ENCODE assay signal across 11 cellular contexts in genomic region chr2:237486334-237486818, GRCh38. TPM values are rescaled to one million over a fixed set of nuclear protein-coding genes. Genes with fewer than 3 reads are reported as not detected.
A peak's percentile ranks its signal among the peaks of the same experiment; 100 is the strongest.
DNase-seq lines count a peak whose midpoint lies in the region; ATAC-seq, FAIRE-seq and TF ChIP-seq lines count a peak whose summit lies in the region.
"Had no signal": no experiment of that assay in that cellular context is flagged by ENCODE, and none has a peak within 500 bp of the region (broad histone marks: within the 10 kb centered on the region; RNA-seq: fewer than 3 reads in every experiment).

No MANE protein-coding gene starts in this region.

- H4K20me1 ChIP-seq in PC-3 (ENCODE audit: low read length) (no peaks in the 10 kb centered on the region), osteoblast (ENCODE audit: insufficient read depth, low read length) (peaks cover 3% of the 10 kb centered on the region)

- no peak for TF ChIP-seq POLR2A in H54 (IDR thresholded peaks at IDR 0.05; ENCODE audit: low read depth, low read length)

- POLR2A ChIA-PET in AG04450 (lab: Yijun Ruan, JAX) = interaction anchor here (0.9 to 4.2 kb wide), 3 partner anchors 11 to 21 kb away, joined by 4 to 18 read pairs (median 4); no protein-coding TSS in a partner anchor
- POLR2A ChIA-PET in PC-3 (lab: Charles Lee; ENCODE audit: unreplicated experiment) = interaction anchor here (4.5 kb wide), 1 partner anchor 15 kb away, joined by 38 read pairs; no protein-coding TSS in a partner anchor

- no peaks in the 10 kb centered on the region for H3K9me2 ChIP-seq in PC-3 (replicated peaks; ENCODE audit: low read length)

- H3K27me3 ChIP-seq in AG04450 (ENCODE audit: control insufficient read depth, insufficient read depth, low read length) (no peaks in the 10 kb centered on the region), PC-3 (ENCODE audit: low read length) (no peaks in the 10 kb centered on the region), osteoblast (ENCODE audit: insufficient read depth, low read length) (no peaks in the 10 kb centered on the region)

- H3K4me2 ChIP-seq in PC-3 (ENCODE audit: low read length) (peak overlapping the region; percentile 92), osteoblast (ENCODE audit: insufficient read depth, low read length) (peak overlapping the region; percentile 95)

- H3K4me1 ChIP-seq in PC-3 (ENCODE audit: insufficient read depth, low read length) = peaks cover 72% of the 10 kb centered on the region
- H3K4me1 ChIP-seq in osteoblast (ENCODE audit: insufficient read depth, low read length) = peaks cover 44% of the 10 kb centered on the region

- TSS peak; percentile 64 for BruUV-seq in PC-3 (replicated peaks; lab: Mats Ljungman, UMichigan)

- DNase-seq in AG04450 (ENCODE audit: low read depth, low spot score) (no peak), PC-3 (peak; percentile 38), fibroblast of peridontal ligament (ENCODE audit: extremely low read depth) (peak; percentile 23), osteoblast (ENCODE audit: insufficient read length, low spot score, missing footprints) (no peak), H54 (ENCODE audit: insufficient read length, low spot score) (no peak), amygdala (lab: John Stamatoyannopoulos, UW) (no peak), NCI-H526 (lab: John Stamatoyannopoulos, UW) (no peak)
- DNase-seq: activated naive CD8-positive, alpha-beta T cell treated with anti-CD3 and anti-CD28 coated beads, Interleukin-2, amount 10 ng/mL, durations not matched to agents 7 days and 5 days; NCI-H2081 treated with DMSO at 0.1 percent for 48 hours; T-helper 9 cell had no signal

- H3K9me3 ChIP-seq in AG04450 (ENCODE audit: control insufficient read depth, insufficient read depth, low read length) = peaks cover 4% of the 10 kb centered on the region
- 0 out of 2 replicates have a peak, but pooled peaks cover 3% of the 10 kb centered on the region for H3K9me3 ChIP-seq in PC-3 (ENCODE audit: low read length)
- H3K9me3 ChIP-seq in osteoblast (ENCODE audit: low read depth, low read length) = peaks cover 2% of the 10 kb centered on the region

- no peak for FAIRE-seq in H54 (lab: Jason Lieb, UNC)

- intact Hi-C loops in PC-3 (cut with micrococcal nuclease) = loop anchor here (2.0 to 5.0 kb wide), 3 partner anchors 16 to 206 kb away; no protein-coding TSS in a partner anchor

- H3K79me2 ChIP-seq in PC-3 (ENCODE audit: low read length) (peaks cover 80% of the 10 kb centered on the region), osteoblast (ENCODE audit: insufficient read depth, low read length) (peaks cover 67% of the 10 kb centered on the region)

- H3F3A ChIP-seq in PC-3 (ENCODE audit: low read length, unreplicated experiment) = peaks cover 9% of the 10 kb centered on the region

- H3K4me3 ChIP-seq in AG04450 (ENCODE audit: low read depth, low read length) = peak overlapping the region; percentile 76
- H3K4me3 ChIP-seq in PC-3 (ENCODE audit: low read length) = peak overlapping the region; percentile 92
- peak overlapping the region; percentile 82 for H3K4me3 ChIP-seq in osteoblast (ENCODE audit: insufficient read depth, low read length)

- ATAC-seq in PC-3 (0 out of 2 replicates have a peak, but pooled peaks have one; percentile 0), HG03354 (IDR thresholded peaks at IDR 0.05; ENCODE audit: poor library complexity, severe bottlenecking, unreplicated experiment) (no peak)

- peak overlapping the region; percentile 100 for H3K9ac ChIP-seq in PC-3 (ENCODE audit: low read length)

- no peak overlapping the region for H3K27ac ChIP-seq in AG04450 (ENCODE audit: low read depth, low read length)
- peak overlapping the region; percentile 98 for H3K27ac ChIP-seq in PC-3 (ENCODE audit: low read length)
- H3K27ac ChIP-seq in osteoblast (ENCODE audit: low read depth, low read length) = peak overlapping the region; percentile 67

- H2AFZ ChIP-seq in PC-3 (ENCODE audit: low read length) (no peak overlapping the region), osteoblast (ENCODE audit: low read length) (peak overlapping the region; percentile 76)

- H3K36me3 ChIP-seq in PC-3 (ENCODE audit: low read depth, low read length) (peaks cover 11% of the 10 kb centered on the region), osteoblast (ENCODE audit: insufficient read depth, low read length) (peaks cover 9% of the 10 kb centered on the region)

- CTCF ChIA-PET in AG04450 (lab: Charles Lee) (interaction anchor here (1.1 to 1.5 kb wide), 4 partner anchors 15 to 85 kb away, joined by 4 to 5 read pairs (median 4); no protein-coding TSS in a partner anchor), PC-3 (lab: Charles Lee) (interaction anchor here (0.7 to 1.0 kb wide), 2 partner anchors 11 to 54 kb away, joined by 3 to 4 read pairs; no protein-coding TSS in a partner anchor)

- no peak for TF ChIP-seq CTCF in AG04450 (IDR thresholded peaks at IDR 0.05; ENCODE audit: low read depth, low read length)
- TF ChIP-seq CTCF in PC-3 (conservative IDR thresholded peaks at IDR 0.05; ENCODE audit: low read depth, low read length) = no peak
- TF ChIP-seq CTCF in osteoblast (IDR thresholded peaks at IDR 0.05; ENCODE audit: extremely low read depth, low read depth, low read length) = no peak

RNA-seq across cellular contexts. Expression of gene MLPH, which starts 0.7 kb away (rescaled TPM):
- polyA plus RNA-seq in AG04450 (2011; rRNA removed) = 15.5 and 15.6 TPM in 2 replicates
- 29.5 and 33.7 TPM in 2 replicates for polyA minus RNA-seq in AG04450 (2011; rRNA and poly(A)+ RNA removed)
- total RNA-seq in PC-3 (2014; rRNA removed) = 201 and 270 TPM in 2 replicates
- total RNA-seq in osteoblast = 25.7 and 32.1 TPM in 2 replicates
- total RNA-seq: activated naive CD8-positive, alpha-beta T cell treated with anti-CD3 and anti-CD28 coated beads, Interleukin-2, amount 10 ng/mL, durations not matched to agents 7 days and 5 days had no signal

Comparison
In these comparisons a context has a peak if more than half of its experiments do, and no peak if none do; other contexts are left out.
1. DNase-seq: peak in PC-3 (single experiment) and fibroblast of peridontal ligament (single experiment); none in AG04450 (single experiment), osteoblast (single experiment), H54 (single experiment), amygdala (0 of 56) and NCI-H526 (0 of 2).
2. Peak in every context shown above with its lines, with median percentiles within 50 percentile points of each other: H3K4me3 ChIP-seq.